Comparison of ENCODE assay signal across 1 cellular context in the genomic region with DNA sequence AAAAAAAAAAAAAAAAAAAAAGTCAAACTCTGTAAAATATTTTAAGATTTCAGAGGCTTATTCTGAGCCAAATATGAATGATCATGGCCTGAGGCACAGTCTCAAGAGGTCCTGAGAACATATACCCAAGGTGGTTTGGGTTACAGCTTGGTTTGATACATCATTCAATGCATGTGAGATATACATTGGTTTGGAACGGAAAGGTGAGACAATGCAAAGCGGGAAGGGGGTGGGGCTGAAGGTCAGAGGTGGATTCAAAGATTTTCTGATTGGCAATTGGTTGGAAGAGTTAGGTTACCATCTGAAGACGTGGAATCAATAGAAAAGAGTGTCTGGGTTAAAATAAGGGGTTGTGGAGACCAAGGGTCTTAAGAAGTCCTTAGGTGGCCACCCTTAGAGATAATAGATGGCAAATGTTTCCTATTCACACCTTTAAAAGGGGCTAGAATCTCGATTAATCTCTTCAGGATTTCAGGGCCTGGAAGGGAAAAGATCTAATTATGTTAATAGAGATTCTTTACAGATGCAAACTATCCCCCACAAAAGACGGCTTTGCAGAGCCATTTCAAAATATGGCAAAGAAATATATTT.
TF ChIP-seq lines count a peak whose summit lies in the region.

No MANE protein-coding gene starts in this region.

TF ChIP-seq in H1, 55 proteins besides CTCF, POLR2A, EP300 and RAD21:
- TF ChIP-seq TBP (IDR thresholded peaks at IDR 0.05; ENCODE audit: low read depth, low read length): no peak
- TF ChIP-seq HDAC6 (IDR thresholded peaks at IDR 0.05; ENCODE audit: low read depth, low read length): no peak
- TF ChIP-seq, protein P1, sequence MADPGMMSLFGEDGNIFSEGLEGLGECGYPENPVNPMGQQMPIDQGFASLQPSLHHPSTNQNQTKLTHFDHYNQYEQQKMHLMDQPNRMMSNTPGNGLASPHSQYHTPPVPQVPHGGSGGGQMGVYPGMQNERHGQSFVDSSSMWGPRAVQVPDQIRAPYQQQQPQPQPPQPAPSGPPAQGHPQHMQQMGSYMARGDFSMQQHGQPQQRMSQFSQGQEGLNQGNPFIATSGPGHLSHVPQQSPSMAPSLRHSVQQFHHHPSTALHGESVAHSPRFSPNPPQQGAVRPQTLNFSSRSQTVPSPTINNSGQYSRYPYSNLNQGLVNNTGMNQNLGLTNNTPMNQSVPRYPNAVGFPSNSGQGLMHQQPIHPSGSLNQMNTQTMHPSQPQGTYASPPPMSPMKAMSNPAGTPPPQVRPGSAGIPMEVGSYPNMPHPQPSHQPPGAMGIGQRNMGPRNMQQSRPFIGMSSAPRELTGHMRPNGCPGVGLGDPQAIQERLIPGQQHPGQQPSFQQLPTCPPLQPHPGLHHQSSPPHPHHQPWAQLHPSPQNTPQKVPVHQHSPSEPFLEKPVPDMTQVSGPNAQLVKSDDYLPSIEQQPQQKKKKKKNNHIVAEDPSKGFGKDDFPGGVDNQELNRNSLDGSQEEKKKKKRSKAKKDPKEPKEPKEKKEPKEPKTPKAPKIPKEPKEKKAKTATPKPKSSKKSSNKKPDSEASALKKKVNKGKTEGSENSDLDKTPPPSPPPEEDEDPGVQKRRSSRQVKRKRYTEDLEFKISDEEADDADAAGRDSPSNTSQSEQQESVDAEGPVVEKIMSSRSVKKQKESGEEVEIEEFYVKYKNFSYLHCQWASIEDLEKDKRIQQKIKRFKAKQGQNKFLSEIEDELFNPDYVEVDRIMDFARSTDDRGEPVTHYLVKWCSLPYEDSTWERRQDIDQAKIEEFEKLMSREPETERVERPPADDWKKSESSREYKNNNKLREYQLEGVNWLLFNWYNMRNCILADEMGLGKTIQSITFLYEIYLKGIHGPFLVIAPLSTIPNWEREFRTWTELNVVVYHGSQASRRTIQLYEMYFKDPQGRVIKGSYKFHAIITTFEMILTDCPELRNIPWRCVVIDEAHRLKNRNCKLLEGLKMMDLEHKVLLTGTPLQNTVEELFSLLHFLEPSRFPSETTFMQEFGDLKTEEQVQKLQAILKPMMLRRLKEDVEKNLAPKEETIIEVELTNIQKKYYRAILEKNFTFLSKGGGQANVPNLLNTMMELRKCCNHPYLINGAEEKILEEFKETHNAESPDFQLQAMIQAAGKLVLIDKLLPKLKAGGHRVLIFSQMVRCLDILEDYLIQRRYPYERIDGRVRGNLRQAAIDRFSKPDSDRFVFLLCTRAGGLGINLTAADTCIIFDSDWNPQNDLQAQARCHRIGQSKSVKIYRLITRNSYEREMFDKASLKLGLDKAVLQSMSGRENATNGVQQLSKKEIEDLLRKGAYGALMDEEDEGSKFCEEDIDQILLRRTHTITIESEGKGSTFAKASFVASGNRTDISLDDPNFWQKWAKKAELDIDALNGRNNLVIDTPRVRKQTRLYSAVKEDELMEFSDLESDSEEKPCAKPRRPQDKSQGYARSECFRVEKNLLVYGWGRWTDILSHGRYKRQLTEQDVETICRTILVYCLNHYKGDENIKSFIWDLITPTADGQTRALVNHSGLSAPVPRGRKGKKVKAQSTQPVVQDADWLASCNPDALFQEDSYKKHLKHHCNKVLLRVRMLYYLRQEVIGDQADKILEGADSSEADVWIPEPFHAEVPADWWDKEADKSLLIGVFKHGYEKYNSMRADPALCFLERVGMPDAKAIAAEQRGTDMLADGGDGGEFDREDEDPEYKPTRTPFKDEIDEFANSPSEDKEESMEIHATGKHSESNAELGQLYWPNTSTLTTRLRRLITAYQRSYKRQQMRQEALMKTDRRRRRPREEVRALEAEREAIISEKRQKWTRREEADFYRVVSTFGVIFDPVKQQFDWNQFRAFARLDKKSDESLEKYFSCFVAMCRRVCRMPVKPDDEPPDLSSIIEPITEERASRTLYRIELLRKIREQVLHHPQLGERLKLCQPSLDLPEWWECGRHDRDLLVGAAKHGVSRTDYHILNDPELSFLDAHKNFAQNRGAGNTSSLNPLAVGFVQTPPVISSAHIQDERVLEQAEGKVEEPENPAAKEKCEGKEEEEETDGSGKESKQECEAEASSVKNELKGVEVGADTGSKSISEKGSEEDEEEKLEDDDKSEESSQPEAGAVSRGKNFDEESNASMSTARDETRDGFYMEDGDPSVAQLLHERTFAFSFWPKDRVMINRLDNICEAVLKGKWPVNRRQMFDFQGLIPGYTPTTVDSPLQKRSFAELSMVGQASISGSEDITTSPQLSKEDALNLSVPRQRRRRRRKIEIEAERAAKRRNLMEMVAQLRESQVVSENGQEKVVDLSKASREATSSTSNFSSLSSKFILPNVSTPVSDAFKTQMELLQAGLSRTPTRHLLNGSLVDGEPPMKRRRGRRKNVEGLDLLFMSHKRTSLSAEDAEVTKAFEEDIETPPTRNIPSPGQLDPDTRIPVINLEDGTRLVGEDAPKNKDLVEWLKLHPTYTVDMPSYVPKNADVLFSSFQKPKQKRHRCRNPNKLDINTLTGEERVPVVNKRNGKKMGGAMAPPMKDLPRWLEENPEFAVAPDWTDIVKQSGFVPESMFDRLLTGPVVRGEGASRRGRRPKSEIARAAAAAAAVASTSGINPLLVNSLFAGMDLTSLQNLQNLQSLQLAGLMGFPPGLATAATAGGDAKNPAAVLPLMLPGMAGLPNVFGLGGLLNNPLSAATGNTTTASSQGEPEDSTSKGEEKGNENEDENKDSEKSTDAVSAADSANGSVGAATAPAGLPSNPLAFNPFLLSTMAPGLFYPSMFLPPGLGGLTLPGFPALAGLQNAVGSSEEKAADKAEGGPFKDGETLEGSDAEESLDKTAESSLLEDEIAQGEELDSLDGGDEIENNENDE (IDR thresholded peaks at IDR 0.05; ENCODE audit: insufficient replicate concordance, low read length): peak; percentile 22
